Comparison of ENCODE assay signal across 17 cellular contexts in the genomic region with DNA sequence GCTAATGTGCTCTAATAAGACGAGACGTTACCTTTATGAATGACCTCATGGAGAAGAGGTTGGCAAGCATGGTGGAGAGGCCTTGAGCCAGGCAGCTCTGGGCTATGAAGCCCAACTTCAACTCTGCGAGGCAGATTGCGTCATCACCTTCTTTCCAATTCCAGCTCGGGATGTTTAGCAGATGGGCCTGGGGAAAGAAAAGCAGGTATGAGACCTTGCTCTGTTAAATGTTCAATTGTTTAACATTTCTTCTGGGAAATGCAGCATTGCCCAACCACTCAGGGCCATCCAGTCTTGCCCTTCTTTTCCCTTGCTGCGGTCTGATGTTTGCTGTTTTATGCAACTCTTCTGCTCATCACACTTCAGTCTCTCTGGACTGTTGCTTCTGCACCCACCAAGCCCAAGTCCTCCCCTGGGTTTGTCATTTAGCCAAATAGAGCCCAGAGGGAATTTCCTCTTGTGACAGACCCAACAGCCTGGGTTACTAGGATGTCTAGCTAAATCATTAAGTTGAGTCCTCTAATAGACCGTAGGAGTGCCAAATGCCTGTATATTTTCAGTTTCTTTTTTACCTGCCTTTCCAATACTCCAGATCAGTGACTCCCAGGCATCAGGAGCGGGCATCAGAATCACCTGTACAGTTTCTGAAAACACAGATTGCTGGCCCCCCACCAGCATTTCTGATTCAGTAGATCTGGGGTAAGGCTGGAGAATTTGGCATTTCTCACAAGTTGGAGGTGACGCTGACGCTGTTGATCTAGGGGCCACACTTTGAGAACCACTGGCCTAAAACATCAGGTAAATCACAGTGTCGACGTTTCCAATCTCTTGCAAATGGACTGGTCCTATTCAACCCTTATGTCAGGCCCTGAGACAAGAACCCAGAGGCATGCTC.
A peak's percentile ranks its signal among the peaks of the same experiment; 100 is the strongest.
DNase-seq lines count a peak whose midpoint lies in the region; ATAC-seq and TF ChIP-seq lines count a peak whose summit lies in the region.
"Had no signal": no experiment of that assay in that cellular context is flagged by ENCODE, and none has a peak within 500 bp of the region (broad histone marks: within the 10 kb centered on the region; RNA-seq: fewer than 3 reads in every experiment).

No MANE protein-coding gene starts in this region.

- no peak overlapping the region for H3K9ac ChIP-seq in liver (ENCODE audit: low read depth in 1 of 2, low read length in 2 of 2)

- no peaks in the 10 kb centered on the region for H3K9me3 ChIP-seq in liver (ENCODE audit: control insufficient read depth in 4 of 4, low read length in 3 of 4)
- H3K9me3 ChIP-seq in suprapubic skin: no peaks in the 10 kb centered on the region

- peaks cover 4 to 19% (median 10%) of the 10 kb centered on the region in 4 donors for H3K4me1 ChIP-seq in liver (ENCODE audit: control insufficient read depth in 4 of 4, insufficient read depth in 4 of 4, low read length in 3 of 4)
- H3K4me1 ChIP-seq in suprapubic skin: peaks cover 34% of the 10 kb centered on the region

- H3K27ac ChIP-seq in liver (ENCODE audit: low read depth in 1 of 2, low read length in 2 of 2) (peak overlapping the region; percentile 3 to 51), suprapubic skin (peak overlapping the region; percentile 58)
- H3K27ac ChIP-seq: cardiac muscle cell had no signal

- DNase-seq in fibroblast of gingiva (ENCODE audit: low read depth) (peak; percentile 77), suprapubic skin (ENCODE audit: low spot score in 2 of 2) (peak; percentile 77 to 81), LoVo (ENCODE audit: low spot score) (no peak)
- no peak for DNase-seq in stimulated activated CD4-positive, alpha-beta T cell treated with anti-CD3 and anti-CD28 coated beads, Interleukin-4, amount 100 ng/mL, for 24 hours
- DNase-seq in NK-92 treated with Interleukin-12 subunit alpha and Interleukin-12 subunit beta, amount 100 ng/mL, for 24 hours (lab: John Stamatoyannopoulos, UW): no peak
- DNase-seq: activated B cell treated with CpG ODN at 0.5 μM for 24 hours; activated naive CD4-positive, alpha-beta T cell; C1 segment of cervical spinal cord; head of caudate nucleus; NCI-H2107; stimulated activated CD4-positive, alpha-beta T cell treated with anti-CD3 and anti-CD28 coated beads, Interleukin-2, amount 100 ng/mL, for 24 hours; stimulated activated CD8-positive, alpha-beta memory T cell treated with anti-CD3 and anti-CD28 coated beads, Interleukin-4, amount 100 ng/mL, for 48 hours; T-helper 1 cell had no signal

- TF ChIP-seq EP300 in Ishikawa (IDR thresholded peaks at IDR 0.05; ENCODE audit: borderline replicate concordance) (no peak), suprapubic skin (IDR thresholded peaks at IDR 0.05) (no peak)

- TF ChIP-seq RAD21 in Ishikawa (IDR thresholded peaks at IDR 0.05; ENCODE audit: low read depth) (no peak), liver (IDR thresholded peaks at IDR 0.05) (peak; percentile 19 to 45)

- no peak for TF ChIP-seq POLR2A in suprapubic skin (IDR thresholded peaks at IDR 0.05)

- H3K27me3 ChIP-seq in liver (ENCODE audit: control insufficient read depth in 4 of 4, insufficient read depth in 4 of 4, low read length in 3 of 4): no peaks in the 10 kb centered on the region
- H3K27me3 ChIP-seq in suprapubic skin: no peaks in the 10 kb centered on the region
- H3K27me3 ChIP-seq: cardiac muscle cell had no signal

- H3K36me3 ChIP-seq in liver (ENCODE audit: control insufficient read depth in 4 of 4, insufficient read depth in 3 of 4, low read depth in 1 of 4, low read length in 3 of 4): peaks cover 0 to 15% (median 10%) of the 10 kb centered on the region in 4 donors
- no peaks in the 10 kb centered on the region for H3K36me3 ChIP-seq in suprapubic skin
- H3K36me3 ChIP-seq: cardiac muscle cell had no signal

- TF ChIP-seq CTCF in liver (IDR thresholded peaks at IDR 0.05; ENCODE audit: low read depth, low read length, missing input control) (no peak), suprapubic skin (IDR thresholded peaks at IDR 0.05) (no peak)

- H3K4me3 ChIP-seq in liver (ENCODE audit: low read depth in 1 of 3, low read length in 3 of 3): no peak overlapping the region
- no peak overlapping the region for H3K4me3 ChIP-seq in suprapubic skin
- H3K4me3 ChIP-seq: cardiac muscle cell had no signal

- 66% methylated on average over 12 of the region's 12 CpGs for WGBS in liver
- 69% methylated on average over 12 of the region's 12 CpGs for WGBS in suprapubic skin

- no peak for ATAC-seq in GM21447 (IDR thresholded peaks at IDR 0.05; ENCODE audit: unreplicated experiment)

TF ChIP-seq in Ishikawa, 13 proteins besides CTCF, POLR2A, EP300 and RAD21:
- no peak for TF ChIP-seq EGR1 (IDR thresholded peaks at IDR 0.05)
- TF ChIP-seq CEBPB (IDR thresholded peaks at IDR 0.05): peak; percentile 56; the same call in 1 of the 2 replicates
- no peak for TF ChIP-seq REST (IDR thresholded peaks at IDR 0.05; ENCODE audit: low read depth)

TF ChIP-seq in liver, 16 proteins besides CTCF, POLR2A, EP300 and RAD21:
- TF ChIP-seq EGR1 (IDR thresholded peaks at IDR 0.05; ENCODE audit: low read depth in 2 of 2) (peak in 1 of 2 donors; percentile 33), SP1 (IDR thresholded peaks at IDR 0.05) (peak; percentile 78), FOXA2 (IDR thresholded peaks at IDR 0.05) (no peak), FOXA1 (IDR thresholded peaks at IDR 0.05) (peak; percentile 25), TAF1 (conservative IDR thresholded peaks at IDR 0.05) (no peak), JUND (IDR thresholded peaks at IDR 0.05) (peak; percentile 62 to 92), GABPA (IDR thresholded peaks at IDR 0.05 in 1 of 2, conservative IDR thresholded peaks at IDR 0.05 in 1 of 2) (no peak), HNF4G (IDR thresholded peaks at IDR 0.05) (peak; percentile 33), NR2F2 (IDR thresholded peaks at IDR 0.05) (no peak), YY1 (IDR thresholded peaks at IDR 0.05) (peak; percentile 83), HNF4A (conservative IDR thresholded peaks at IDR 0.05) (peak; percentile 80 to 89), REST (IDR thresholded peaks at IDR 0.05) (peak; percentile 64), RXRA (IDR thresholded peaks at IDR 0.05) (peak; percentile 80 to 92)
- TF ChIP-seq, protein P1, sequence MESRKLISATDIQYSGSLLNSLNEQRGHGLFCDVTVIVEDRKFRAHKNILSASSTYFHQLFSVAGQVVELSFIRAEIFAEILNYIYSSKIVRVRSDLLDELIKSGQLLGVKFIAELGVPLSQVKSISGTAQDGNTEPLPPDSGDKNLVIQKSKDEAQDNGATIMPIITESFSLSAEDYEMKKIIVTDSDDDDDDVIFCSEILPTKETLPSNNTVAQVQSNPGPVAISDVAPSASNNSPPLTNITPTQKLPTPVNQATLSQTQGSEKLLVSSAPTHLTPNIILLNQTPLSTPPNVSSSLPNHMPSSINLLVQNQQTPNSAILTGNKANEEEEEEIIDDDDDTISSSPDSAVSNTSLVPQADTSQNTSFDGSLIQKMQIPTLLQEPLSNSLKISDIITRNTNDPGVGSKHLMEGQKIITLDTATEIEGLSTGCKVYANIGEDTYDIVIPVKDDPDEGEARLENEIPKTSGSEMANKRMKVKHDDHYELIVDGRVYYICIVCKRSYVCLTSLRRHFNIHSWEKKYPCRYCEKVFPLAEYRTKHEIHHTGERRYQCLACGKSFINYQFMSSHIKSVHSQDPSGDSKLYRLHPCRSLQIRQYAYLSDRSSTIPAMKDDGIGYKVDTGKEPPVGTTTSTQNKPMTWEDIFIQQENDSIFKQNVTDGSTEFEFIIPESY (IDR thresholded peaks at IDR 0.05): peak; percentile 76
- TF ChIP-seq, protein P2, sequence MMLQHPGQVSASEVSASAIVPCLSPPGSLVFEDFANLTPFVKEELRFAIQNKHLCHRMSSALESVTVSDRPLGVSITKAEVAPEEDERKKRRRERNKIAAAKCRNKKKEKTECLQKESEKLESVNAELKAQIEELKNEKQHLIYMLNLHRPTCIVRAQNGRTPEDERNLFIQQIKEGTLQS (IDR thresholded peaks at IDR 0.05): peak; percentile 90
- TF ChIP-seq, protein P3, sequence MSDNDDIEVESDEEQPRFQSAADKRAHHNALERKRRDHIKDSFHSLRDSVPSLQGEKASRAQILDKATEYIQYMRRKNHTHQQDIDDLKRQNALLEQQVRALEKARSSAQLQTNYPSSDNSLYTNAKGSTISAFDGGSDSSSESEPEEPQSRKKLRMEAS (IDR thresholded peaks at IDR 0.05): peak; percentile 92

Comparison
In these comparisons a context has a peak if more than half of its experiments do, and no peak if none do; other contexts are left out.
1. DNase-seq: peak in fibroblast of gingiva (single experiment) and suprapubic skin (2 of 2); none in stimulated activated CD4-positive, alpha-beta T cell treated with anti-CD3 and anti-CD28 coated beads, Interleukin-4, amount 100 ng/mL, for 24 hours (single experiment), NK-92 treated with Interleukin-12 subunit alpha and Interleukin-12 subunit beta, amount 100 ng/mL, for 24 hours (single experiment) and LoVo (single experiment).